In the genomic region with DNA sequence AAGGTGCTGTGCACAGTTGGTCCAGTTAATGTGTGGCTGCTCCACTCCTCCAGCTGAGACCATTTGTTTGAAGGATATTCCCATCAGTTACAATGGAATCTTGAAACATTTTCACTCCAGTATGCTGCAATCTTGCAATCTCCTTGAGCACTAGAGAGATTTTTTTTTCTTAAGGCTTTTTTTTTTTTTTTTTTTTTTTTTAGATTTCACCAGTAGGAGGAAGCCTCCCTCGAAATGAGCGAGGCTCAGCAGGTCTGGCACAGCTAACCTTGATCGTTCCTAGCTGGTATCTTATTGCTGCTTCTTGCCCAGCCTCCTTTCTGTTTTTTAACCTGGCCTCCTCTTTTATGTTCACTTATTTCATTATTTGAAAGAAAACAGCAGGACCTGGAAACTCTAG, we compare ENCODE assay signal across 8 cellular contexts. TPM values are rescaled to one million over a fixed set of nuclear protein-coding genes. Genes with fewer than 3 reads are reported as not detected.
DNase-seq lines count a peak whose midpoint lies in the region; ATAC-seq and TF ChIP-seq lines count a peak whose summit lies in the region.

No MANE protein-coding gene starts in this region.

- H3K23ac ChIP-seq in H9 (ENCODE audit: insufficient read length, low read depth, low read length), result no peak overlapping the region

- no peak overlapping the region for H2BK12ac ChIP-seq in H9 (ENCODE audit: insufficient read length, low read depth, low read length)

- H3K23me2 ChIP-seq in H9 (ENCODE audit: insufficient read length, low read depth, low read length, poor library complexity, severe bottlenecking), result no peaks in the 10 kb centered on the region

- intact Hi-C loops in left colon (cut with DNase I, micrococcal nuclease), result no loop called here

- no peak overlapping the region for H3K4me3 ChIP-seq in AG10803 (ENCODE audit: low read length)

- H2AK5ac ChIP-seq in H9 (ENCODE audit: insufficient read length, low read length), result no peak overlapping the region

- WGBS in H9 (ENCODE audit: extremely low coverage, insufficient read length, low lambda C conversion rate), result no CpG with 5 or more reads among the region's 3 CpGs

- no peaks in the 10 kb centered on the region for H4K20me1 ChIP-seq in H9 (ENCODE audit: control insufficient read depth, insufficient read depth, insufficient read length)

- H3K4me2 ChIP-seq in H9 (ENCODE audit: insufficient read depth, insufficient read length, low read length), result peak overlapping the region; percentile 50

- peaks cover 4% of the 10 kb centered on the region; the same call in 1 of the 2 replicates for H3K4me1 ChIP-seq in H9 (ENCODE audit: insufficient read depth, low read length)

- H4K5ac ChIP-seq in H9 (ENCODE audit: insufficient read length, low read depth, low read length), result no peak overlapping the region

- no peak overlapping the region for H2AFZ ChIP-seq in H9 (ENCODE audit: low read length)

- no peak overlapping the region for H2BK5ac ChIP-seq in H9 (ENCODE audit: insufficient read length, low read length)

- DNase-seq in AG10803 (ENCODE audit: low read depth), result peak; percentile 58
- no peak for DNase-seq in H9
- peak; percentile 35 for DNase-seq in activated CD4-positive, alpha-beta T cell treated with anti-CD3 and anti-CD28 coated beads, Interleukin-2, amount 50 U/mL, for 1 hour
- DNase-seq in iPS-NIHi7 (ENCODE audit: extremely low spot score), result peak; percentile 27
- DNase-seq in left colon, result no peak
- DNase-seq in GM20000 (ENCODE audit: low spot score), result no peak

- no peaks in the 10 kb centered on the region for H3K9me3 Mint-ChIP-seq in H9

- H2BK15ac ChIP-seq in H9 (ENCODE audit: low read depth, low read length), result no peak overlapping the region

- no peak overlapping the region for H4K8ac ChIP-seq in H9 (replicated peaks; ENCODE audit: insufficient read length, low read depth, low read length)

- no peak overlapping the region for H4K91ac ChIP-seq in H9 (ENCODE audit: insufficient read length, low read depth, low read length)

- H3K4me1 Mint-ChIP-seq in H9, result peaks cover 29 to 32% of the 10 kb centered on the region in 2 experiments

- H3K9me3 ChIP-seq in H9 (ENCODE audit: control insufficient read depth, low read depth, low read length), result no peaks in the 10 kb centered on the region

- peak overlapping the region; percentile 21 to 61 (median 34); a peak in 5 of 7 replicates for H3K27ac Mint-ChIP-seq in H9

- H3K56ac ChIP-seq in H9 (ENCODE audit: insufficient read length, low read depth, low read length), result no peak overlapping the region

- no peak overlapping the region for H3T11ph ChIP-seq in H9 (ENCODE audit: low read length)

- H3K79me2 ChIP-seq in H9 (ENCODE audit: insufficient read depth, low read length), result no peaks in the 10 kb centered on the region

- no peaks in the 10 kb centered on the region for H3K27me3 Mint-ChIP-seq in H9 (ENCODE audit: low read depth)

- H3K4ac ChIP-seq in H9 (ENCODE audit: low read depth, low read length), result no peak overlapping the region

- ATAC-seq in GM18873 (IDR thresholded peaks at IDR 0.05; ENCODE audit: low FRiP score, unreplicated experiment), result no peak
- no peak for ATAC-seq in left colon
- no peak for ATAC-seq in HG03175 (IDR thresholded peaks at IDR 0.05; ENCODE audit: unreplicated experiment)

- H3K36me3 Mint-ChIP-seq in H9 (ENCODE audit: insufficient read depth in 1 of 3, low read depth in 3 of 3), result no peaks in the 10 kb centered on the region; a peak in 1 of 7 replicates

- H3K27ac ChIP-seq in H9 (ENCODE audit: insufficient read length, low read depth, low read length), result no peak overlapping the region

- TF ChIP-seq CTCF in AG10803 (conservative IDR thresholded peaks at IDR 0.05; ENCODE audit: low read length) (peak; percentile 32), H9 (conservative IDR thresholded peaks at IDR 0.05) (peak; percentile 32; the same call in 2 of the 3 replicates), GM20000 (IDR thresholded peaks at IDR 0.05; ENCODE audit: extremely low read depth, missing control alignments) (no peak)

- H3K27me3 ChIP-seq in H9 (ENCODE audit: insufficient read depth, low read length), result no peaks in the 10 kb centered on the region

- no peak overlapping the region for H2BK120ac ChIP-seq in H9 (ENCODE audit: low read depth, low read length, poor library complexity, severe bottlenecking)

- no peak overlapping the region for H3K9ac ChIP-seq in H9 (ENCODE audit: extremely low read depth, insufficient read length, low read length)

- no peak overlapping the region for H3K18ac ChIP-seq in H9 (ENCODE audit: insufficient read length, low read depth, low read length)

- peak overlapping the region; percentile 48 to 49; a peak in 4 of 5 replicates for H3K4me3 Mint-ChIP-seq in H9

- no peak overlapping the region for H3K14ac ChIP-seq in H9 (ENCODE audit: insufficient read depth, low read length)

- H2BK20ac ChIP-seq in H9 (ENCODE audit: low read depth, low read length, poor library complexity, severe bottlenecking), result no peak overlapping the region

- H3K79me1 ChIP-seq in H9 (ENCODE audit: insufficient read depth, low read depth, low read length, poor library complexity, severe bottlenecking), result no peaks in the 10 kb centered on the region

RNA-seq across cellular contexts. Expression of a gene that starts 48.1 kb away (rescaled TPM):
- total RNA-seq in H9 (2021), result 18.2 and 18.7 TPM in 2 replicates
- 10 to 100 TPM; 10.0 to 18.5 TPM for total RNA-seq in left colon

Comparison
In these comparisons a context has a peak if more than half of its experiments do, and no peak if none do; other contexts are left out.
1. DNase-seq: peak in AG10803 (single experiment), activated CD4-positive, alpha-beta T cell treated with anti-CD3 and anti-CD28 coated beads, Interleukin-2, amount 50 U/mL, for 1 hour (single experiment) and iPS-NIHi7 (single experiment); none in H9 (single experiment), left colon (0 of 2) and GM20000 (single experiment).